Comparison of ENCODE assay signal across 10 cellular contexts in the genomic region with DNA sequence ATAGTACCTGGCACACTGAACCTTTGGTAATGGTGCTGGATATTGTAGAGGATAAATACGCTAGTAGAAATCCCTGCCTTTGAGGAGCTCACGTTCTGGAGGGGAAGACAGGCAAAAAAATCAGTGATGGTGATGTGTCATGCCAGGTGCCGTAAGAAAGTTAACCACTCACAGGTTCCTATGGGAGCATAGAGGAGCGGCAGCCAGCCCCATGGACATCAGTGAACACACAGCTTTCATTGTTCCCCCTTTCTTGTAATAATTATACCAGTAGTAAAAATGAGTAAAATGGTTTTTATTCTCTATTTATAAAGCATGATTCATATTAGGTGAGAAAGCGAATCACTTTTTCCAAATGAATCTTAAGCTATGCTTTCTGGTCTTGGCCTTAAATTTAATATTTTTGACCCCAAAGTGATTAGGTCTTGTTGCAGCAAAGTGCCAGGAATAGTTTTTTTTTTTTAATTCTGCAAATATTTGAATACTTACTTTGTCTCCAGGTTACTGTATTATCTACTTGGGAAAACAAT. TPM values are rescaled to one million over a fixed set of nuclear protein-coding genes. Genes with fewer than 3 reads are reported as not detected.
A peak's percentile ranks its signal among the peaks of the same experiment; 100 is the strongest.
DNase-seq lines count a peak whose midpoint lies in the region; ATAC-seq, FAIRE-seq and TF ChIP-seq lines count a peak whose summit lies in the region.
"Had no signal": no experiment of that assay in that cellular context is flagged by ENCODE, and none has a peak within 500 bp of the region (broad histone marks: within the 10 kb centered on the region; RNA-seq: fewer than 3 reads in every experiment).

No MANE protein-coding gene starts in this region.

- H3K4me3 ChIP-seq in trophoblast cell (ENCODE audit: low read depth, low read length) = no peak overlapping the region

- no peaks in the 10 kb centered on the region for H3K79me1 ChIP-seq in trophoblast cell (ENCODE audit: low read length)

- no peak overlapping the region for H3K14ac ChIP-seq in trophoblast cell (ENCODE audit: low read length)

- peaks cover 0 to 4% of the 10 kb centered on the region in 2 donors for H3K36me3 Mint-ChIP-seq in CD14-positive monocyte
- no peaks in the 10 kb centered on the region for H3K36me3 Mint-ChIP-seq in activated naive CD8-positive, alpha-beta T cell

- no peaks in the 10 kb centered on the region for H3K27me3 ChIP-seq in trophoblast cell (ENCODE audit: insufficient read depth, low read length)

- peak overlapping the region; percentile 53 to 91 for H3K4me3 Mint-ChIP-seq in CD14-positive monocyte
- H3K4me3 Mint-ChIP-seq in activated naive CD8-positive, alpha-beta T cell = no peak overlapping the region

- H3K27ac Mint-ChIP-seq in CD14-positive monocyte = peak overlapping the region; percentile 86 to 94 (median 90)
- peak overlapping the region; percentile 59 for H3K27ac Mint-ChIP-seq in activated naive CD8-positive, alpha-beta T cell

- no peak overlapping the region for H4K12ac ChIP-seq in trophoblast cell (ENCODE audit: low read depth, low read length)

- H2AK5ac ChIP-seq in trophoblast cell (ENCODE audit: low read length) = no peak overlapping the region

- no peaks in the 10 kb centered on the region for H3K79me2 ChIP-seq in trophoblast cell (ENCODE audit: control insufficient read depth, insufficient read depth, low read length, poor library complexity)

- no peak overlapping the region for H2BK120ac ChIP-seq in trophoblast cell (ENCODE audit: insufficient read depth, low read length, poor library complexity)

- no peak overlapping the region for H3K23ac ChIP-seq in trophoblast cell (ENCODE audit: low read length)

- no peak overlapping the region for H3K4ac ChIP-seq in trophoblast cell (ENCODE audit: low read depth, low read length)

- no peak for DNase-seq in CD14-positive monocyte (ENCODE audit: low spot score)
- DNase-seq in GM18507 (ENCODE audit: extremely low spot score, insufficient read length, low read depth) = no peak
- DNase-seq in NCI-H2029 (lab: John Stamatoyannopoulos, UW) = no peak
- DNase-seq in DMS 273 treated with DMSO at 0.1 percent for 48 hours (lab: John Stamatoyannopoulos, UW) = no peak
- no peak for DNase-seq in trophoblast cell
- DNase-seq: NCI-H510A treated with DMSO at 0.1 percent for 48 hours had no signal

- no peak overlapping the region for H4K91ac ChIP-seq in trophoblast cell (ENCODE audit: low read depth, low read length)

- no peak overlapping the region for H2BK12ac ChIP-seq in trophoblast cell (ENCODE audit: low read length)

- no peak overlapping the region for H2BK5ac ChIP-seq in trophoblast cell (ENCODE audit: low read depth, low read length, poor library complexity)

- H2AFZ ChIP-seq in trophoblast cell (ENCODE audit: insufficient read depth, low read length, poor library complexity) = no peak overlapping the region

- no peak overlapping the region for H3K18ac ChIP-seq in trophoblast cell (ENCODE audit: low read length)

- no peaks in the 10 kb centered on the region for H3K4me1 ChIP-seq in trophoblast cell (ENCODE audit: control insufficient read depth in 1 of 2, insufficient read depth in 2 of 2, low read length in 2 of 2)

- peak; percentile 26 for FAIRE-seq in GM18507 (lab: Jason Lieb, UNC)
- FAIRE-seq: D721Med had no signal

- ATAC-seq in HG02885 (IDR thresholded peaks at IDR 0.05; ENCODE audit: poor library complexity, unreplicated experiment) = peak; percentile 17
- no peak for ATAC-seq in GM21528 (IDR thresholded peaks at IDR 0.05; ENCODE audit: low FRiP score, unreplicated experiment)

- H3K9ac ChIP-seq in trophoblast cell (ENCODE audit: low read length) = no peak overlapping the region

- H3K36me3 ChIP-seq in trophoblast cell (ENCODE audit: control insufficient read depth in 1 of 2, insufficient read depth in 2 of 2, low read length in 2 of 2) = no peaks in the 10 kb centered on the region

- no peak for TF ChIP-seq CTCF in CD14-positive monocyte (IDR thresholded peaks at IDR 0.05)

- H3K4me1 Mint-ChIP-seq in CD14-positive monocyte = peaks cover 70% of the 10 kb centered on the region
- H3K4me1 Mint-ChIP-seq in activated naive CD8-positive, alpha-beta T cell (ENCODE audit: low read depth) = peaks cover 24% of the 10 kb centered on the region

- H3K9me3 ChIP-seq in trophoblast cell (ENCODE audit: insufficient read depth, low read depth, low read length) = no peaks in the 10 kb centered on the region

- H3K4me2 ChIP-seq in trophoblast cell (ENCODE audit: low read length) = no peak overlapping the region

- WGBS in trophoblast cell (ENCODE audit: extremely low coverage, insufficient coverage, insufficient read length) = no CpG with 5 or more reads among the region's 5 CpGs

- no peaks in the 10 kb centered on the region for H3K9me3 Mint-ChIP-seq in CD14-positive monocyte
- no peaks in the 10 kb centered on the region for H3K9me3 Mint-ChIP-seq in activated naive CD8-positive, alpha-beta T cell (ENCODE audit: low read depth)

- intact Hi-C loops in CD14-positive monocyte (cut with micrococcal nuclease) = no loop called here

- H3K27me3 Mint-ChIP-seq in CD14-positive monocyte (ENCODE audit: low read depth in 3 of 3) = no peaks in the 10 kb centered on the region
- H3K27me3 Mint-ChIP-seq in activated naive CD8-positive, alpha-beta T cell = no peaks in the 10 kb centered on the region

- no peak overlapping the region for H3K27ac ChIP-seq in trophoblast cell (ENCODE audit: low read depth, low read length)

- H4K8ac ChIP-seq in trophoblast cell (ENCODE audit: low read depth, low read length) = no peak overlapping the region

RNA-seq across cellular contexts. Expression of a gene that starts 57.9 kb away (rescaled TPM):
- polyA plus RNA-seq in CD14-positive monocyte = 10 to 100 TPM; 13.7 to 20.0 TPM
- polyA plus RNA-seq in trophoblast cell (2013) = 4.8 and 5.0 TPM in 2 replicates
